ENCODE assay signal across 1 cellular context in genomic region chr11:86919557-86920210, GRCh38.
TF ChIP-seq lines count a peak whose summit lies in the region.

No MANE protein-coding gene starts in this region.

TF ChIP-seq in HepG2, 621 proteins besides CTCF, POLR2A, EP300 and RAD21:
- TF ChIP-seq SNAI1 (CRISPR knock-in tag; IDR thresholded peaks at IDR 0.05; ENCODE audit: borderline replicate concordance) (no peak), XBP1 (CRISPR knock-in tag; IDR thresholded peaks at IDR 0.05) (no peak), MTERF4 (CRISPR knock-in tag; IDR thresholded peaks at IDR 0.05) (no peak), HOXA9 (CRISPR knock-in tag; IDR thresholded peaks at IDR 0.05; ENCODE audit: borderline replicate concordance) (no peak), STAG1 (CRISPR knock-in tag; IDR thresholded peaks at IDR 0.05) (peak; percentile 67), ZNF780A (CRISPR knock-in tag; IDR thresholded peaks at IDR 0.05) (no peak), HOXA5 (CRISPR knock-in tag; IDR thresholded peaks at IDR 0.05) (no peak), REST (IDR thresholded peaks at IDR 0.05; ENCODE audit: borderline replicate concordance in 1 of 2, low read depth in 1 of 2, low read length in 2 of 2) (no peak), ZKSCAN5 (CRISPR knock-in tag; IDR thresholded peaks at IDR 0.05) (no peak), NFIB (CRISPR knock-in tag; IDR thresholded peaks at IDR 0.05; ENCODE audit: borderline replicate concordance) (no peak), ISX (CRISPR knock-in tag; conservative IDR thresholded peaks at IDR 0.05) (no peak), ZNF550 (CRISPR knock-in tag; IDR thresholded peaks at IDR 0.05; ENCODE audit: borderline replicate concordance) (no peak), SMC3 (IDR thresholded peaks at IDR 0.05; ENCODE audit: low read length) (peak; percentile 47; the same call in 1 of the 2 replicates)
- TF ChIP-seq, protein P1, sequence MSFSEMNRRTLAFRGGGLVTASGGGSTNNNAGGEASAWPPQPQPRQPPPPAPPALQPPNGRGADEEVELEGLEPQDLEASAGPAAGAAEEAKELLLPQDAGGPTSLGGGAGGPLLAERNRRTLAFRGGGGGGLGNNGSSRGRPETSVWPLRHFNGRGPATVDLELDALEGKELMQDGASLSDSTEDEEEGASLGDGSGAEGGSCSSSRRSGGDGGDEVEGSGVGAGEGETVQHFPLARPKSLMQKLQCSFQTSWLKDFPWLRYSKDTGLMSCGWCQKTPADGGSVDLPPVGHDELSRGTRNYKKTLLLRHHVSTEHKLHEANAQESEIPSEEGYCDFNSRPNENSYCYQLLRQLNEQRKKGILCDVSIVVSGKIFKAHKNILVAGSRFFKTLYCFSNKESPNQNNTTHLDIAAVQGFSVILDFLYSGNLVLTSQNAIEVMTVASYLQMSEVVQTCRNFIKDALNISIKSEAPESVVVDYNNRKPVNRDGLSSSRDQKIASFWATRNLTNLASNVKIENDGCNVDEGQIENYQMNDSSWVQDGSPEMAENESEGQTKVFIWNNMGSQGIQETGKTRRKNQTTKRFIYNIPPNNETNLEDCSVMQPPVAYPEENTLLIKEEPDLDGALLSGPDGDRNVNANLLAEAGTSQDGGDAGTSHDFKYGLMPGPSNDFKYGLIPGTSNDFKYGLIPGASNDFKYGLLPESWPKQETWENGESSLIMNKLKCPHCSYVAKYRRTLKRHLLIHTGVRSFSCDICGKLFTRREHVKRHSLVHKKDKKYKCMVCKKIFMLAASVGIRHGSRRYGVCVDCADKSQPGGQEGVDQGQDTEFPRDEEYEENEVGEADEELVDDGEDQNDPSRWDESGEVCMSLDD (CRISPR knock-in tag; IDR thresholded peaks at IDR 0.05; ENCODE audit: borderline replicate concordance): no peak
- TF ChIP-seq, protein P2, sequence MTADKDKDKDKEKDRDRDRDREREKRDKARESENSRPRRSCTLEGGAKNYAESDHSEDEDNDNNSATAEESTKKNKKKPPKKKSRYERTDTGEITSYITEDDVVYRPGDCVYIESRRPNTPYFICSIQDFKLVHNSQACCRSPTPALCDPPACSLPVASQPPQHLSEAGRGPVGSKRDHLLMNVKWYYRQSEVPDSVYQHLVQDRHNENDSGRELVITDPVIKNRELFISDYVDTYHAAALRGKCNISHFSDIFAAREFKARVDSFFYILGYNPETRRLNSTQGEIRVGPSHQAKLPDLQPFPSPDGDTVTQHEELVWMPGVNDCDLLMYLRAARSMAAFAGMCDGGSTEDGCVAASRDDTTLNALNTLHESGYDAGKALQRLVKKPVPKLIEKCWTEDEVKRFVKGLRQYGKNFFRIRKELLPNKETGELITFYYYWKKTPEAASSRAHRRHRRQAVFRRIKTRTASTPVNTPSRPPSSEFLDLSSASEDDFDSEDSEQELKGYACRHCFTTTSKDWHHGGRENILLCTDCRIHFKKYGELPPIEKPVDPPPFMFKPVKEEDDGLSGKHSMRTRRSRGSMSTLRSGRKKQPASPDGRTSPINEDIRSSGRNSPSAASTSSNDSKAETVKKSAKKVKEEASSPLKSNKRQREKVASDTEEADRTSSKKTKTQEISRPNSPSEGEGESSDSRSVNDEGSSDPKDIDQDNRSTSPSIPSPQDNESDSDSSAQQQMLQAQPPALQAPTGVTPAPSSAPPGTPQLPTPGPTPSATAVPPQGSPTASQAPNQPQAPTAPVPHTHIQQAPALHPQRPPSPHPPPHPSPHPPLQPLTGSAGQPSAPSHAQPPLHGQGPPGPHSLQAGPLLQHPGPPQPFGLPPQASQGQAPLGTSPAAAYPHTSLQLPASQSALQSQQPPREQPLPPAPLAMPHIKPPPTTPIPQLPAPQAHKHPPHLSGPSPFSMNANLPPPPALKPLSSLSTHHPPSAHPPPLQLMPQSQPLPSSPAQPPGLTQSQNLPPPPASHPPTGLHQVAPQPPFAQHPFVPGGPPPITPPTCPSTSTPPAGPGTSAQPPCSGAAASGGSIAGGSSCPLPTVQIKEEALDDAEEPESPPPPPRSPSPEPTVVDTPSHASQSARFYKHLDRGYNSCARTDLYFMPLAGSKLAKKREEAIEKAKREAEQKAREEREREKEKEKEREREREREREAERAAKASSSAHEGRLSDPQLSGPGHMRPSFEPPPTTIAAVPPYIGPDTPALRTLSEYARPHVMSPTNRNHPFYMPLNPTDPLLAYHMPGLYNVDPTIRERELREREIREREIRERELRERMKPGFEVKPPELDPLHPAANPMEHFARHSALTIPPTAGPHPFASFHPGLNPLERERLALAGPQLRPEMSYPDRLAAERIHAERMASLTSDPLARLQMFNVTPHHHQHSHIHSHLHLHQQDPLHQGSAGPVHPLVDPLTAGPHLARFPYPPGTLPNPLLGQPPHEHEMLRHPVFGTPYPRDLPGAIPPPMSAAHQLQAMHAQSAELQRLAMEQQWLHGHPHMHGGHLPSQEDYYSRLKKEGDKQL (CRISPR knock-in tag; IDR thresholded peaks at IDR 0.05; ENCODE audit: low read depth): no peak
